In the genomic region with DNA sequence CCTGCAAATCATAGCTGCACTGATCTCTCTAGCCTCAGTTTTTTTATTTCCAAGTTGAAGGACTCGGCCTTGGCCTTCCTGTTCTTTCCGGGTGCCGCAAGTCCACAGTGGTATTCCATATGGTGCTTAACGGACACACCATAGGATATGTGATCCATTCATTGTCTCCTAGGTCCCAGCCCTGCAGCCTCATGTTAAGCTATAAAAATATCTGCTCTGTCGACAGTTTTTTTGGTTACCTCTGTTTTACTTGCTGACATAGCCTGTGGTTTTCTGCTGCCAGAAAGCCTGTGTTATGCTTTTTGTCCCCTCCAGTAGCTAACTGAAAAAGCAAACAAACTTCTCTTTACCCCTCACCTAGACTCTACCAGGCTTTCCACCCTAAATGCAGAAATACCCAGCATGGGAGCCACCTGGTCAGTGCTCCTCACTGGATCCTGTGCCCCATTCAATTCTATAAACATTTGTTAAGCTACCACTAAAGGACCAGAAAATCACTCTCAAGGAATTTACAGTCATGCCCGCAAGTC, we compare ENCODE assay signal across 18 cellular contexts. TPM values are rescaled to one million over a fixed set of nuclear protein-coding genes. Genes with fewer than 3 reads are reported as not detected.
A peak's percentile ranks its signal among the peaks of the same experiment; 100 is the strongest.
DNase-seq lines count a peak whose midpoint lies in the region; ATAC-seq, FAIRE-seq and TF ChIP-seq lines count a peak whose summit lies in the region.
"Had no signal": no experiment of that assay in that cellular context is flagged by ENCODE, and none has a peak within 500 bp of the region (broad histone marks: within the 10 kb centered on the region; RNA-seq: fewer than 3 reads in every experiment).

No MANE protein-coding gene starts in this region.

- CTCF ChIA-PET in A549 (lab: Yijun Ruan, JAX) (interaction anchor here (0.8 to 6.7 kb wide), 11 partner anchors 9 to 93 kb away, joined by 3 to 91 read pairs (median 5); a partner anchor contains a TSS), mammary epithelial cell (lab: Charles Lee; ENCODE audit: low non-redundant PET) (no interaction called here)

- peaks cover 6% of the 10 kb centered on the region; the same call in 1 of the 3 replicates for H3K4me1 ChIP-seq in A549
- H3K4me1 ChIP-seq in HUES64 (ENCODE audit: insufficient read depth, low read length), result peaks cover 49% of the 10 kb centered on the region
- peaks cover 44% of the 10 kb centered on the region for H3K4me1 ChIP-seq in mammary epithelial cell (ENCODE audit: insufficient read depth, low read length)

- in situ Hi-C loops in mammary epithelial cell (cut with MboI; ENCODE audit: low sequenced_read_pairs in 2 of 2), result no loop called here

- no peak for TF ChIP-seq EP300 in A549 (IDR thresholded peaks at IDR 0.05)

- no peak for FAIRE-seq in A549 (lab: Jason Lieb, UNC)
- FAIRE-seq in D721Med (lab: Jason Lieb, UNC), result no peak
- FAIRE-seq: endometrium, GM18507 had no signal

- TF ChIP-seq POLR2A in A549 (IDR thresholded peaks at IDR 0.05; ENCODE audit: low read length), result no peak

- H3K9me3 ChIP-seq in A549 (no peaks in the 10 kb centered on the region), HUES64 (ENCODE audit: insufficient read depth, low read depth, low read length) (no peaks in the 10 kb centered on the region), mammary epithelial cell (replicated peaks; ENCODE audit: insufficient read depth, low read length) (no peaks in the 10 kb centered on the region)

- H4K20me1 ChIP-seq in mammary epithelial cell (ENCODE audit: insufficient read depth, low read length), result no peaks in the 10 kb centered on the region

- H2AFZ ChIP-seq in mammary epithelial cell (ENCODE audit: low read depth, low read length), result no peak overlapping the region

- peaks cover 64% of the 10 kb centered on the region for H3K4me1 Mint-ChIP-seq in nephron
- peaks cover 16% of the 10 kb centered on the region for H3K4me1 Mint-ChIP-seq in activated naive CD8-positive, alpha-beta T cell treated with anti-CD3 and anti-CD28 coated beads, Interleukin-2, amount 50 U/mL, for 24 hours
- peaks cover 18% of the 10 kb centered on the region for H3K4me1 Mint-ChIP-seq in activated T-cell treated with anti-CD3 and anti-CD28 coated beads, Interleukin-2, amount 50 U/mL, for 24 hours (ENCODE audit: low read depth)

- no TSS peak for BruUV-seq in mammary epithelial cell (replicated peaks; lab: Mats Ljungman, UMichigan)

- WGBS in A549 (ENCODE audit: missing lambda C conversion rate), result 83% methylated on average over 6 of the region's 6 CpGs
- WGBS in HUES64, result 89% methylated on average over 6 of the region's 6 CpGs
- WGBS in mammary epithelial cell (ENCODE audit: low coverage, missing lambda C conversion rate), result 87% methylated on average over 6 of the region's 6 CpGs

- TF ChIP-seq CTCF in A549 (IDR thresholded peaks at IDR 0.05), result no peak
- TF ChIP-seq CTCF in mammary epithelial cell (conservative IDR thresholded peaks at IDR 0.05 in 1 of 2, IDR thresholded peaks at IDR 0.05 in 1 of 2; ENCODE audit: extremely low read depth in 1 of 2, insufficient read depth in 1 of 2, low read depth in 1 of 2, low read length in 2 of 2), result no peak
- no peak for TF ChIP-seq CTCF in nephron (IDR thresholded peaks at IDR 0.05; ENCODE audit: unreplicated experiment in 3 of 3)
- no peak for TF ChIP-seq CTCF in D721Med (IDR thresholded peaks at IDR 0.05; ENCODE audit: insufficient read depth, missing control alignments)

- DNase-seq in A549 (ENCODE audit: low read depth in 1 of 2, low spot score in 1 of 2) (no peak), mammary epithelial cell (no peak), hypothalamus (lab: John Stamatoyannopoulos, UW) (no peak), D721Med (ENCODE audit: insufficient read length, low spot score) (no peak)
- no peak for DNase-seq in activated naive CD8-positive, alpha-beta T cell treated with anti-CD3 and anti-CD28 coated beads, Interleukin-2, amount 50 U/mL, for 24 hours
- no peak for DNase-seq in activated T-cell treated with anti-CD3 and anti-CD28 coated beads, Interleukin-2, amount 50 U/mL, for 24 hours
- DNase-seq: activated CD8-positive, alpha-beta memory T cell treated with anti-CD3 and anti-CD28 coated beads, Interleukin-2, amount 10 ng/mL, durations not matched to agents 7 days and 5 days; activated naive CD4-positive, alpha-beta T cell treated with anti-CD3 and anti-CD28 coated beads for 36 hours; left colon; NCI-H1436; NCI-H510A; stimulated activated naive CD4-positive, alpha-beta T cell had no signal

- no peak for ATAC-seq in A549
- ATAC-seq in activated naive CD8-positive, alpha-beta T cell treated with anti-CD3 and anti-CD28 coated beads, Interleukin-2, amount 50 U/mL, for 24 hours, result no peak
- ATAC-seq: activated CD8-positive, alpha-beta memory T cell treated with anti-CD3 and anti-CD28 coated beads, Interleukin-2, amount 10 ng/mL, durations not matched to agents 7 days and 5 days; left colon; natural killer cell treated with Interleukin-12 subunit alpha and Interleukin-12 subunit beta and Interleukin-15 and Interleukin-18, amount 100 ng/mL, for 72 hours had no signal

- POLR2A ChIA-PET in A549 (lab: Yijun Ruan, JAX), result interaction anchor here (2.4 to 4.6 kb wide), 2 partner anchors 10 to 12 kb away, joined by 8 to 20 read pairs; a partner anchor contains a TSS

- 0 out of 2 replicates have a peak overlapping the region, but pooled peaks have one; percentile 34 for H3K9ac ChIP-seq in HUES64 (ENCODE audit: low read depth, low read length)
- H3K9ac ChIP-seq in mammary epithelial cell (ENCODE audit: insufficient read depth, low read length), result no peak overlapping the region

- H3K4me3 ChIP-seq in A549 (no peak overlapping the region), HUES64 (ENCODE audit: low read length) (no peak overlapping the region), mammary epithelial cell (replicated peaks in 1 of 3; ENCODE audit: insufficient read depth in 1 of 3, low read depth in 2 of 3, low read length in 3 of 3) (no peak overlapping the region)

- no peak for TF ChIP-seq RAD21 in A549 (conservative IDR thresholded peaks at IDR 0.05 in 1 of 2, IDR thresholded peaks at IDR 0.05 in 1 of 2)

- H3K79me2 ChIP-seq in mammary epithelial cell (ENCODE audit: insufficient read depth, low read length), result peaks cover 31% of the 10 kb centered on the region

- H3K27me3 ChIP-seq in HUES64 (ENCODE audit: insufficient read depth, low read length), result peaks cover 16% of the 10 kb centered on the region
- no peaks in the 10 kb centered on the region for H3K27me3 ChIP-seq in mammary epithelial cell (ENCODE audit: insufficient read depth, low read length)

- H3K27me3 Mint-ChIP-seq in nephron (ENCODE audit: low read depth), result peaks cover 18% of the 10 kb centered on the region
- no peaks in the 10 kb centered on the region for H3K27me3 Mint-ChIP-seq in activated naive CD8-positive, alpha-beta T cell treated with anti-CD3 and anti-CD28 coated beads, Interleukin-2, amount 50 U/mL, for 24 hours
- H3K27me3 Mint-ChIP-seq in activated T-cell treated with anti-CD3 and anti-CD28 coated beads, Interleukin-2, amount 50 U/mL, for 24 hours, result no peaks in the 10 kb centered on the region
- H3K27me3 Mint-ChIP-seq: central memory CD8-positive, alpha-beta T cell; natural killer cell treated with Interleukin-12 subunit alpha and Interleukin-12 subunit beta and Interleukin-15 and Interleukin-18, amount 100 ng/mL, for 72 hours had no signal

- peak overlapping the region; percentile 28 to 78 (median 33) for H3K27ac Mint-ChIP-seq in nephron
- no peak overlapping the region for H3K27ac Mint-ChIP-seq in activated naive CD8-positive, alpha-beta T cell treated with anti-CD3 and anti-CD28 coated beads, Interleukin-2, amount 50 U/mL, for 24 hours
- no peak overlapping the region for H3K27ac Mint-ChIP-seq in activated T-cell treated with anti-CD3 and anti-CD28 coated beads, Interleukin-2, amount 50 U/mL, for 24 hours
- H3K27ac Mint-ChIP-seq: activated CD8-positive, alpha-beta memory T cell treated with anti-CD3 and anti-CD28 coated beads, Interleukin-2, amount 10 ng/mL, durations not matched to agents 7 days and 5 days; activated naive CD4-positive, alpha-beta T cell treated with anti-CD3 and anti-CD28 coated beads for 36 hours; natural killer cell treated with Interleukin-12 subunit alpha and Interleukin-12 subunit beta and Interleukin-15 and Interleukin-18, amount 100 ng/mL, for 72 hours had no signal

- intact Hi-C loops in mammary epithelial cell (cut with micrococcal nuclease), result no loop called here

- H3K36me3 ChIP-seq in HUES64 (ENCODE audit: insufficient read depth, low read length) (no peaks in the 10 kb centered on the region), mammary epithelial cell (ENCODE audit: insufficient read depth, low read length) (no peaks in the 10 kb centered on the region)

- dilution Hi-C loops in mammary epithelial cell (cut with HindIII; ENCODE audit: low sequenced_read_pairs), result loop anchor here (5.0 kb wide), 3 partner anchors 41 to 86 kb away; no protein-coding TSS in a partner anchor

- H3K27ac ChIP-seq in A549, result no peak overlapping the region
- H3K27ac ChIP-seq in HUES64 (ENCODE audit: low read depth, low read length), result peak overlapping the region; percentile 42; the same call in 1 of the 2 replicates
- no peak overlapping the region for H3K27ac ChIP-seq in mammary epithelial cell (ENCODE audit: insufficient read depth, low read depth, low read length)

- H3K4me3 Mint-ChIP-seq in nephron, result peak overlapping the region in 2 of 3 experiments; percentile 4 to 59
- no peak overlapping the region for H3K4me3 Mint-ChIP-seq in activated naive CD8-positive, alpha-beta T cell treated with anti-CD3 and anti-CD28 coated beads, Interleukin-2, amount 50 U/mL, for 24 hours
- no peak overlapping the region for H3K4me3 Mint-ChIP-seq in activated T-cell treated with anti-CD3 and anti-CD28 coated beads, Interleukin-2, amount 50 U/mL, for 24 hours
- H3K4me3 Mint-ChIP-seq: activated CD8-positive, alpha-beta memory T cell treated with anti-CD3 and anti-CD28 coated beads, Interleukin-2, amount 10 ng/mL, durations not matched to agents 7 days and 5 days; activated naive CD4-positive, alpha-beta T cell treated with anti-CD3 and anti-CD28 coated beads for 36 hours; central memory CD8-positive, alpha-beta T cell; natural killer cell treated with Interleukin-12 subunit alpha and Interleukin-12 subunit beta and Interleukin-15 and Interleukin-18, amount 100 ng/mL, for 72 hours had no signal

- H3K9me3 Mint-ChIP-seq in nephron, result no peaks in the 10 kb centered on the region
- no peaks in the 10 kb centered on the region for H3K9me3 Mint-ChIP-seq in activated naive CD8-positive, alpha-beta T cell treated with anti-CD3 and anti-CD28 coated beads, Interleukin-2, amount 50 U/mL, for 24 hours
- no peaks in the 10 kb centered on the region for H3K9me3 Mint-ChIP-seq in activated T-cell treated with anti-CD3 and anti-CD28 coated beads, Interleukin-2, amount 50 U/mL, for 24 hours
- H3K9me3 Mint-ChIP-seq: activated naive CD4-positive, alpha-beta T cell treated with anti-CD3 and anti-CD28 coated beads for 36 hours; central memory CD8-positive, alpha-beta T cell; natural killer cell treated with Interleukin-12 subunit alpha and Interleukin-12 subunit beta and Interleukin-15 and Interleukin-18, amount 100 ng/mL, for 72 hours had no signal

- H3K4me2 ChIP-seq in A549 (no peak overlapping the region), mammary epithelial cell (ENCODE audit: insufficient read depth, low read depth, low read length) (peak overlapping the region; percentile 69)

- H3K36me3 Mint-ChIP-seq in nephron (ENCODE audit: low read depth), result peaks cover 5% of the 10 kb centered on the region
- H3K36me3 Mint-ChIP-seq in activated naive CD8-positive, alpha-beta T cell treated with anti-CD3 and anti-CD28 coated beads, Interleukin-2, amount 50 U/mL, for 24 hours (ENCODE audit: low read depth), result peaks cover 3% of the 10 kb centered on the region
- H3K36me3 Mint-ChIP-seq in activated T-cell treated with anti-CD3 and anti-CD28 coated beads, Interleukin-2, amount 50 U/mL, for 24 hours (ENCODE audit: low read depth), result peaks cover 11% of the 10 kb centered on the region
- H3K36me3 Mint-ChIP-seq: natural killer cell treated with Interleukin-12 subunit alpha and Interleukin-12 subunit beta and Interleukin-15 and Interleukin-18, amount 100 ng/mL, for 72 hours had no signal

RNA-seq across cellular contexts. Expression of a gene that starts 5.3 kb away (rescaled TPM):
- polyA plus RNA-seq in A549 (2011; rRNA removed) (2.8 and 3.5 TPM in 2 replicates), A549 (2017; fragmentation: RNase III; extraction: RNeasy Plus Mini Kit Qiagen cat#74134 plus additional on column Dnase treatment) (3.3 to 3.9 TPM (median 3.8 TPM) in 3 replicates), mammary epithelial cell (10.9 TPM)
- polyA plus RNA-seq in A549 (2012; cell fraction: cytosol; rRNA removed), result 0.98 and 1.6 TPM in 2 replicates
- polyA plus RNA-seq in A549 (2012; cell fraction: nucleus; rRNA removed), result 1.0 and 1.2 TPM in 2 replicates
- polyA minus RNA-seq in A549 (2011; rRNA and poly(A)+ RNA removed), result 0.74 and 1.2 TPM in 2 replicates
- 18.2 TPM for polyA plus RNA-seq in HUES64 (2013, experiment 1 of 2)
- polyA plus RNA-seq in HUES64 (2013, experiment 2 of 2), result 20.2 TPM
- 10 to 100 TPM; 25.5 to 28.0 TPM for total RNA-seq in mammary epithelial cell
- polyA minus RNA-seq in mammary epithelial cell, result 40.5 TPM

RNA-seq across cellular contexts. Expression of a gene that starts 12.0 kb away (rescaled TPM):
- polyA plus RNA-seq in A549 (2011; rRNA removed) (1.9 and 2.8 TPM in 2 replicates), A549 (2017; fragmentation: RNase III; extraction: RNeasy Plus Mini Kit Qiagen cat#74134 plus additional on column Dnase treatment) (23.4 to 28.7 TPM (median 27.4 TPM) in 3 replicates), mammary epithelial cell (7.4 TPM)
- 1.5 and 1.8 TPM in 2 replicates for polyA plus RNA-seq in A549 (2012; cell fraction: cytosol; rRNA removed)
- 7.4 and 26.8 TPM in 2 replicates for polyA plus RNA-seq in A549 (2012; cell fraction: nucleus; rRNA removed)
- 8.3 and 9.8 TPM in 2 replicates for polyA minus RNA-seq in A549 (2011; rRNA and poly(A)+ RNA removed)
- 0.80 TPM for polyA plus RNA-seq in HUES64 (2013, experiment 1 of 2)
- polyA plus RNA-seq in HUES64 (2013, experiment 2 of 2), result 0.13 TPM
- 100 to 1,000 TPM in 1 of 2 donors, 10 to 100 TPM in 1; 67.3 to 164 TPM for total RNA-seq in mammary epithelial cell
- polyA minus RNA-seq in mammary epithelial cell, result 99.0 TPM

RNA-seq across cellular contexts. Expression of a gene that starts 21.0 kb away (rescaled TPM):
- polyA plus RNA-seq in A549 (2011; rRNA removed) (0.19 and 0.30 TPM in 2 replicates), A549 (2017; fragmentation: RNase III; extraction: RNeasy Plus Mini Kit Qiagen cat#74134 plus additional on column Dnase treatment) (0.38 to 0.58 TPM (median 0.49 TPM) in 3 replicates), mammary epithelial cell (0.97 TPM)
- polyA plus RNA-seq in A549 (2012; cell fraction: cytosol; rRNA removed), result 0.65 and 0.84 TPM in 2 replicates
- 0.98 and 1.1 TPM in 2 replicates for polyA plus RNA-seq in A549 (2012; cell fraction: nucleus; rRNA removed)
- 0.37 TPM in 1 of 2 replicates, not detected in the other for polyA minus RNA-seq in A549 (2011; rRNA and poly(A)+ RNA removed)
- 7.3 TPM for polyA plus RNA-seq in HUES64 (2013, experiment 1 of 2)
- 11.2 TPM for polyA plus RNA-seq in HUES64 (2013, experiment 2 of 2)
- total RNA-seq in mammary epithelial cell, result 1 to 10 TPM in 1 of 2 donors, under 1 TPM in 1; 0.67 to 1.4 TPM
- not detected for polyA minus RNA-seq in mammary epithelial cell

RNA-seq across cellular contexts. Expression of a gene that starts 22.1 kb away (rescaled TPM):
- polyA plus RNA-seq in A549 (2011; rRNA removed) (not detected in 2 replicates), A549 (2017; fragmentation: RNase III; extraction: RNeasy Plus Mini Kit Qiagen cat#74134 plus additional on column Dnase treatment) (not detected in 3 replicates), mammary epithelial cell (not detected)
- polyA plus RNA-seq in A549 (2012; cell fraction: cytosol; rRNA removed), result not detected in 2 replicates
- not detected in 2 replicates for polyA plus RNA-seq in A549 (2012; cell fraction: nucleus; rRNA removed)
- not detected in 2 replicates for polyA minus RNA-seq in A549 (2011; rRNA and poly(A)+ RNA removed)
- not detected for polyA plus RNA-seq in HUES64 (2013, experiment 1 of 2)
- not detected for polyA plus RNA-seq in HUES64 (2013, experiment 2 of 2)
- not detected for total RNA-seq in mammary epithelial cell
- not detected for polyA minus RNA-seq in mammary epithelial cell
- total RNA-seq: activated CD8-positive, alpha-beta memory T cell treated with anti-CD3 and anti-CD28 coated beads, Interleukin-2, amount 10 ng/mL, durations not matched to agents 7 days and 5 days; activated naive CD4-positive, alpha-beta T cell treated with anti-CD3 and anti-CD28 coated beads for 36 hours; natural killer cell treated with Interleukin-12 subunit alpha and Interleukin-12 subunit beta and Interleukin-15 and Interleukin-18, amount 100 ng/mL, for 72 hours had no signal

RNA-seq across cellular contexts. Expression of a gene that starts 29.2 kb away (rescaled TPM):
- polyA plus RNA-seq in A549 (2011; rRNA removed) (0.26 and 0.52 TPM in 2 replicates), A549 (2017; fragmentation: RNase III; extraction: RNeasy Plus Mini Kit Qiagen cat#74134 plus additional on column Dnase treatment) (0.39 to 0.82 TPM (median 0.56 TPM) in 3 replicates), mammary epithelial cell (0.54 TPM)
- 0.11 and 0.22 TPM in 2 replicates for polyA plus RNA-seq in A549 (2012; cell fraction: cytosol; rRNA removed)
- 0.27 and 0.46 TPM in 2 replicates for polyA plus RNA-seq in A549 (2012; cell fraction: nucleus; rRNA removed)
- polyA minus RNA-seq in A549 (2011; rRNA and poly(A)+ RNA removed), result 0.17 and 0.39 TPM in 2 replicates
- 0.45 TPM for polyA plus RNA-seq in HUES64 (2013, experiment 1 of 2)
- 0.89 TPM for polyA plus RNA-seq in HUES64 (2013, experiment 2 of 2)
- total RNA-seq in mammary epithelial cell, result 1 to 10 TPM in 1 of 2 donors, under 1 TPM in 1; under 0.01 to 1.6 TPM
- 0.47 TPM for polyA minus RNA-seq in mammary epithelial cell

Comparison
In these comparisons a context has a peak if more than half of its experiments do, and no peak if none do; other contexts are left out.
1. H3K27ac Mint-ChIP-seq: peak in nephron (3 of 3); none in activated naive CD8-positive, alpha-beta T cell treated with anti-CD3 and anti-CD28 coated beads, Interleukin-2, amount 50 U/mL, for 24 hours (single experiment) and activated T-cell treated with anti-CD3 and anti-CD28 coated beads, Interleukin-2, amount 50 U/mL, for 24 hours (single experiment).
2. H3K4me3 Mint-ChIP-seq: peak in nephron (2 of 3); none in activated naive CD8-positive, alpha-beta T cell treated with anti-CD3 and anti-CD28 coated beads, Interleukin-2, amount 50 U/mL, for 24 hours (single experiment) and activated T-cell treated with anti-CD3 and anti-CD28 coated beads, Interleukin-2, amount 50 U/mL, for 24 hours (single experiment).